2 cellular contexts compared by ENCODE assay signal in genomic region chr7:135731131-135731530, GRCh38.
TF ChIP-seq lines count a peak whose summit lies in the region.

No MANE protein-coding gene starts in this region.

TF ChIP-seq in GM23338, 12 proteins besides CTCF, POLR2A, EP300 and RAD21:
- TF ChIP-seq ZNF462 (CRISPR knock-in tag; IDR thresholded peaks at IDR 0.05) (no peak), JUNB (IDR thresholded peaks at IDR 0.05; ENCODE audit: unreplicated experiment) (no peak), REST (IDR thresholded peaks at IDR 0.05; ENCODE audit: unreplicated experiment) (no peak), ZNF114 (CRISPR knock-in tag; IDR thresholded peaks at IDR 0.05) (no peak)
- TF ChIP-seq, protein P1, sequence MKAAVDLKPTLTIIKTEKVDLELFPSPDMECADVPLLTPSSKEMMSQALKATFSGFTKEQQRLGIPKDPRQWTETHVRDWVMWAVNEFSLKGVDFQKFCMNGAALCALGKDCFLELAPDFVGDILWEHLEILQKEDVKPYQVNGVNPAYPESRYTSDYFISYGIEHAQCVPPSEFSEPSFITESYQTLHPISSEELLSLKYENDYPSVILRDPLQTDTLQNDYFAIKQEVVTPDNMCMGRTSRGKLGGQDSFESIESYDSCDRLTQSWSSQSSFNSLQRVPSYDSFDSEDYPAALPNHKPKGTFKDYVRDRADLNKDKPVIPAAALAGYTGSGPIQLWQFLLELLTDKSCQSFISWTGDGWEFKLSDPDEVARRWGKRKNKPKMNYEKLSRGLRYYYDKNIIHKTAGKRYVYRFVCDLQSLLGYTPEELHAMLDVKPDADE (IDR thresholded peaks at IDR 0.05), result no peak

TF ChIP-seq in SK-N-SH, 30 proteins besides CTCF, POLR2A, EP300 and RAD21:
- TF ChIP-seq NFIC (IDR thresholded peaks at IDR 0.05; ENCODE audit: borderline replicate concordance), result no peak
- no peak for TF ChIP-seq MXI1 (IDR thresholded peaks at IDR 0.05; ENCODE audit: low read depth, low read length)
- TF ChIP-seq NRF1 (IDR thresholded peaks at IDR 0.05; ENCODE audit: low read depth, low read length), result no peak
- TF ChIP-seq TCF12 (IDR thresholded peaks at IDR 0.05), result no peak
- TF ChIP-seq TAF1 (IDR thresholded peaks at IDR 0.05; ENCODE audit: borderline replicate concordance, low read depth, low read length), result no peak
- no peak for TF ChIP-seq RXRA (IDR thresholded peaks at IDR 0.05; ENCODE audit: borderline replicate concordance, low read depth)
- no peak for TF ChIP-seq SIN3A (IDR thresholded peaks at IDR 0.05; ENCODE audit: borderline replicate concordance, low read depth, low read length)
- no peak for TF ChIP-seq GABPA (IDR thresholded peaks at IDR 0.05; ENCODE audit: low read depth)
